9 cellular contexts compared by ENCODE assay signal in genomic region chr1:101371259-101371658, GRCh38.
A peak's percentile ranks its signal among the peaks of the same experiment; 100 is the strongest.
DNase-seq lines count a peak whose midpoint lies in the region; ATAC-seq and TF ChIP-seq lines count a peak whose summit lies in the region.
"Had no signal": no experiment of that assay in that cellular context is flagged by ENCODE, and none has a peak within 500 bp of the region (broad histone marks: within the 10 kb centered on the region; RNA-seq: fewer than 3 reads in every experiment).

No MANE protein-coding gene starts in this region.

- no peaks in the 10 kb centered on the region for H3K27me3 Mint-ChIP-seq in type B pancreatic cell

- H3K9me3 Mint-ChIP-seq in type B pancreatic cell: no peaks in the 10 kb centered on the region

- TF ChIP-seq CTCF in type B pancreatic cell (conservative IDR thresholded peaks at IDR 0.05): no peak

- H3K36me3 Mint-ChIP-seq in type B pancreatic cell: no peaks in the 10 kb centered on the region

- no peak overlapping the region for H3K27ac Mint-ChIP-seq in type B pancreatic cell

- H3K4me1 Mint-ChIP-seq in type B pancreatic cell (ENCODE audit: unreplicated experiment): peaks cover 15% of the 10 kb centered on the region

- DNase-seq in RPMI7951 (ENCODE audit: low read depth) (peak; percentile 88), islet precursor cell (peak; percentile 70), amygdala (lab: John Stamatoyannopoulos, UW) (no peak), GDM1 (lab: John Stamatoyannopoulos, UW) (no peak), type B pancreatic cell (ENCODE audit: extremely low spot score, unreplicated experiment) (no peak), KG1 (lab: John Stamatoyannopoulos, UW) (no peak)

- peak; percentile 95 for ATAC-seq in GM18873 (IDR thresholded peaks at IDR 0.05; ENCODE audit: low FRiP score, unreplicated experiment)
- peak; percentile 93 for ATAC-seq in HG02642 (IDR thresholded peaks at IDR 0.05; ENCODE audit: poor library complexity, unreplicated experiment)

- H3K4me3 Mint-ChIP-seq in type B pancreatic cell: no peak overlapping the region
- H3K4me3 Mint-ChIP-seq: nephron had no signal

Comparison
In these comparisons a context has a peak if more than half of its experiments do, and no peak if none do; other contexts are left out.
1. DNase-seq: peak in RPMI7951 (single experiment) and islet precursor cell (single experiment); none in amygdala (0 of 56), GDM1 (single experiment), type B pancreatic cell (single experiment) and KG1 (single experiment).